In the genomic region with DNA sequence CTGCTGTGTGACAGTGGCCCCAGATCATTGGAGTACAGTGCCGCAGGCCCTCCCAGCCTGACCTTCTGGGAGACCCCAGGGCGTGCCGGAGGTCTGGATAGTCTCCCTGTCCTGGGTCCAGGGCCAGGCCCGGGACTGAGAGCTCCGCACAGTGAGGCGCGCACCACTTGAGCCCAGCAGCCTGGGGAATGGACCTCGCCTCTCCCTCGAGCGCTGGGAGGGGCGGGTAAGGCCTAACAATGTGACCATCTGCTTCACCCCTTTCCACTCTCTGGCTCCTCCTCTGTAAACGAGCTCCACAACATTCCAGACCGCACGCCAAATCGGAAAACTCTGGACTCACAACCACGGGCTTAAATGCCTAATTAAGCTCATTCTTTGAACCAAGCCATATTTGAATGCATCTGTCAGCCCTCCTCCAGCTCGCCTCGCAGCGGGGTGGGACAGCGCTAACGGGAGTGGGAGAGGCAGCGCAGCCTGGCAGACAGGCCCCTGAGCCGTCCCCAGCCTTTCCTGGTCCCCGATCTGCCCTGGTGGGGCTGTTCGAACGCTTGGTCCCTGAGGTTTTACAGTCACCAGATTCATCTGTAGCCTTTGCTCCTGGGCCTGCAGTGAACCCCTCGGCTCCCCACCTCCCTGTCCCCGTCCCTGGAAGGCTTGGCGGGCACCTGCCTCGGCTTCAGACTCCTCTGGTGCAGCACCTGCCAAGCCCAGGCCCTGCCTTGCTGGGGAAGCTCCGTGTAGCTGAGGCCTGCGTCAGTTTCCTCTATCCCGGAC, we compare ENCODE assay signal across 8 cellular contexts.
DNase-seq lines count a peak whose midpoint lies in the region; ATAC-seq and TF ChIP-seq lines count a peak whose summit lies in the region.
"Had no signal": no experiment of that assay in that cellular context is flagged by ENCODE, and none has a peak within 500 bp of the region (broad histone marks: within the 10 kb centered on the region; RNA-seq: fewer than 3 reads in every experiment).

No MANE protein-coding gene starts in this region.

- no peak overlapping the region for H3K9ac ChIP-seq in smooth muscle cell (ENCODE audit: low read depth)
- no peak overlapping the region for H3K9ac ChIP-seq in Karpas-422 (ENCODE audit: low read length)

- H3K36me3 ChIP-seq in hepatocyte (replicated peaks; ENCODE audit: insufficient read depth, low read depth) (no peaks in the 10 kb centered on the region), smooth muscle cell (ENCODE audit: low read depth) (no peaks in the 10 kb centered on the region), Karpas-422 (ENCODE audit: insufficient read depth, low read length) (no peaks in the 10 kb centered on the region), WERI-Rb-1 (no peaks in the 10 kb centered on the region)

- ATAC-seq in HG03432 (IDR thresholded peaks at IDR 0.05; ENCODE audit: unreplicated experiment), result no peak

- no peak for TF ChIP-seq CTCF in hepatocyte (IDR thresholded peaks at IDR 0.05; ENCODE audit: poor library complexity)
- TF ChIP-seq CTCF in smooth muscle cell (IDR thresholded peaks at IDR 0.05; ENCODE audit: borderline replicate concordance, insufficient read depth, poor library complexity, severe bottlenecking), result no peak
- no peak for TF ChIP-seq CTCF in WERI-Rb-1 (IDR thresholded peaks at IDR 0.05; ENCODE audit: low read depth, low read length)

- H3K4me2 ChIP-seq in hepatocyte (no peak overlapping the region), smooth muscle cell (peak overlapping the region; percentile 3), Karpas-422 (ENCODE audit: low read depth, low read length, poor library complexity, severe bottlenecking) (no peak overlapping the region)

- DNase-seq in NCI-H1092 treated with DMSO at 0.1 percent for 48 hours (lab: John Stamatoyannopoulos, UW) (peak; percentile 85), NCI-H748 treated with DMSO at 0.1 percent for 48 hours (lab: John Stamatoyannopoulos, UW) (peak; percentile 25), hepatocyte (ENCODE audit: low spot score) (peak; percentile 45), smooth muscle cell (lab: John Stamatoyannopoulos, UW; ENCODE audit: unreplicated experiment) (no peak), Karpas-422 (no peak), WERI-Rb-1 (no peak)
- DNase-seq: DND-41 had no signal

- 53% methylated on average over 32 of the region's 33 CpGs for WGBS in hepatocyte (ENCODE audit: low lambda C conversion rate, missing lambda C conversion rate)
- WGBS in smooth muscle cell (ENCODE audit: low lambda C conversion rate), result 34% methylated on average over 33 of the region's 33 CpGs

- H3K9me2 ChIP-seq in hepatocyte (replicated peaks; ENCODE audit: insufficient read depth), result no peaks in the 10 kb centered on the region
- H3K9me2 ChIP-seq in Karpas-422 (replicated peaks; ENCODE audit: insufficient read depth, low read length), result no peaks in the 10 kb centered on the region

- H4K20me1 ChIP-seq in hepatocyte (ENCODE audit: insufficient read depth, poor library complexity, severe bottlenecking) (no peaks in the 10 kb centered on the region), smooth muscle cell (ENCODE audit: low read depth) (no peaks in the 10 kb centered on the region), Karpas-422 (ENCODE audit: insufficient read depth, low read depth, low read length) (no peaks in the 10 kb centered on the region)

- no peaks in the 10 kb centered on the region for H3K9me3 ChIP-seq in hepatocyte (ENCODE audit: low read depth)
- no peaks in the 10 kb centered on the region for H3K9me3 ChIP-seq in smooth muscle cell (replicated peaks; ENCODE audit: low read depth)
- no peaks in the 10 kb centered on the region for H3K9me3 ChIP-seq in Karpas-422 (ENCODE audit: low read length)
- no peaks in the 10 kb centered on the region for H3K9me3 ChIP-seq in WERI-Rb-1 (ENCODE audit: severe bottlenecking)

- H3F3A ChIP-seq in smooth muscle cell (ENCODE audit: low read depth), result no peaks in the 10 kb centered on the region

- H3K4me1 ChIP-seq in hepatocyte (ENCODE audit: insufficient read depth), result peaks cover 3% of the 10 kb centered on the region
- H3K4me1 ChIP-seq in smooth muscle cell (ENCODE audit: low read depth), result peaks cover 11% of the 10 kb centered on the region
- H3K4me1 ChIP-seq in Karpas-422 (ENCODE audit: low read length), result no peaks in the 10 kb centered on the region

- no peak overlapping the region for H2AFZ ChIP-seq in hepatocyte
- H2AFZ ChIP-seq in smooth muscle cell (ENCODE audit: low read depth), result no peak overlapping the region
- H2AFZ ChIP-seq in Karpas-422 (ENCODE audit: low read length), result no peak overlapping the region

- H3K4me3 ChIP-seq in hepatocyte (no peak overlapping the region), smooth muscle cell (no peak overlapping the region), Karpas-422 (ENCODE audit: low read length) (no peak overlapping the region), WERI-Rb-1 (ENCODE audit: low read depth, low read length) (no peak overlapping the region)

- H3K27me3 ChIP-seq in hepatocyte (no peaks in the 10 kb centered on the region), smooth muscle cell (ENCODE audit: low read depth) (peaks cover 1% of the 10 kb centered on the region), Karpas-422 (ENCODE audit: low read length) (no peaks in the 10 kb centered on the region), WERI-Rb-1 (ENCODE audit: insufficient read depth, low read depth, severe bottlenecking) (peaks cover 89% of the 10 kb centered on the region)

- H3K27ac ChIP-seq in hepatocyte, result no peak overlapping the region
- no peak overlapping the region for H3K27ac ChIP-seq in smooth muscle cell (ENCODE audit: low read depth)
- no peak overlapping the region for H3K27ac ChIP-seq in Karpas-422 (ENCODE audit: low read length)
- no peak overlapping the region for H3K27ac ChIP-seq in WERI-Rb-1

- H3K79me2 ChIP-seq in hepatocyte (no peaks in the 10 kb centered on the region), smooth muscle cell (ENCODE audit: low read depth) (no peaks in the 10 kb centered on the region), Karpas-422 (ENCODE audit: low read length) (no peaks in the 10 kb centered on the region)

Comparison
In these comparisons a context has a peak if more than half of its experiments do, and no peak if none do; other contexts are left out.
1. DNase-seq: peak in NCI-H1092 treated with DMSO at 0.1 percent for 48 hours (single experiment), NCI-H748 treated with DMSO at 0.1 percent for 48 hours (single experiment) and hepatocyte (single experiment); none in smooth muscle cell (single experiment), Karpas-422 (single experiment) and WERI-Rb-1 (single experiment).